Comparison of ENCODE assay signal across 25 cellular contexts in the genomic region with DNA sequence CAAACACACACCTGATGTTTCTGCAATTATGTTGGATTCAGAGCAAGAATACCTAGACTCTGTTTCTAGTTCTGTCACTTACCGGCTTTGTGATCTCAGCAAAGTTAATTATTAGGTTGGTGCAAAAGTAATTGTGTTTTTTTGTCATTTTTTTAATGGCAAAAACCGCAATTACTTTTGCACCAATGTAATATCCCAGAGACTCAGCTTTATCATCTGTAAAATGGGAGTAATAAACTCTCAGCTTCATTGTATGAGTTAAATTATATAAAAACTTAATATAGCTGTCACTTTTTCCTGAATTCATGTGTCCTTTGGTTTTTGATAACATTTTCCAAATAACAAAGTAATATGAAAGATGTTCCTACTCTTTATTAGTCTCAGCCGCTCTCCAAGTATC.
"Had no signal": no experiment of that assay in that cellular context is flagged by ENCODE, and none has a peak within 500 bp of the region (broad histone marks: within the 10 kb centered on the region; RNA-seq: fewer than 3 reads in every experiment).

No MANE protein-coding gene starts in this region.

- DNase-seq: colonic mucosa; cortex of kidney; effector CD8-positive, alpha-beta T cell; effector memory CD8-positive, alpha-beta T cell; endodermal cell; erythroblast; esophagus squamous epithelium; foreskin fibroblast; foreskin melanocyte; gastrocnemius medialis; glutamatergic neuron; head of caudate nucleus; heart right ventricle; hippocampal formation; left cardiac atrium; left lung; left ventricle myocardium superior; lower lobe of right lung; mesenchymal stem cell; mucosa of descending colon had no signal

- H3K4me1 ChIP-seq: colonic mucosa, gastrocnemius medialis had no signal

- H3K27ac ChIP-seq: colonic mucosa, epithelial cell of prostate, esophagus squamous epithelium, gastrocnemius medialis, heart right ventricle, left lung, lower lobe of right lung had no signal

- H3K4me3 ChIP-seq: colonic mucosa, esophagus squamous epithelium, gastrocnemius medialis, heart right ventricle, left lung, lower lobe of right lung, mucosa of descending colon had no signal

- ATAC-seq: effector memory CD8-positive, alpha-beta T cell; esophagus mucosa; gastrocnemius medialis; heart right ventricle; left cardiac atrium; left lung; left ventricle myocardium superior; lower lobe of right lung; mucosa of descending colon had no signal

- H3K27me3 ChIP-seq: colonic mucosa, esophagus squamous epithelium, gastrocnemius medialis, heart right ventricle, left lung had no signal

- FAIRE-seq: endometrium, islet of Langerhans, keratinocyte had no signal

- H3K36me3 ChIP-seq: colonic mucosa, esophagus squamous epithelium, gastrocnemius medialis, heart right ventricle, left lung, lower lobe of right lung had no signal

- H3K9me3 ChIP-seq: colonic mucosa, esophagus squamous epithelium, gastrocnemius medialis, heart right ventricle, left lung, lower lobe of right lung, mucosa of descending colon had no signal
